16 cellular contexts compared by ENCODE assay signal in genomic region chr6:27129095-27129815, GRCh38.
DNase-seq lines count a peak whose midpoint lies in the region; ATAC-seq and TF ChIP-seq lines count a peak whose summit lies in the region.
"Had no signal": no experiment of that assay in that cellular context is flagged by ENCODE, and none has a peak within 500 bp of the region (broad histone marks: within the 10 kb centered on the region; RNA-seq: fewer than 3 reads in every experiment).

No MANE protein-coding gene starts in this region.

- peak overlapping the region; percentile 22 for H3K4me3 Mint-ChIP-seq in activated CD8-positive, alpha-beta memory T cell treated with anti-CD3 and anti-CD28 coated beads, Interleukin-2, amount 10 ng/mL, durations not matched to agents 7 days and 5 days
- peak overlapping the region in 2 of 3 experiments; percentile 16 to 43 for H3K4me3 Mint-ChIP-seq in nephron
- H3K4me3 Mint-ChIP-seq: naive thymus-derived CD8-positive, alpha-beta T cell had no signal

- TF ChIP-seq CTCF in IMR-90 (conservative IDR thresholded peaks at IDR 0.05; ENCODE audit: low read depth, low read length): no peak
- no peak for TF ChIP-seq CTCF in OCI-LY7 (conservative IDR thresholded peaks at IDR 0.05; ENCODE audit: low read length)
- TF ChIP-seq CTCF in nephron (IDR thresholded peaks at IDR 0.05; ENCODE audit: unreplicated experiment in 3 of 3): no peak

- H4K5ac ChIP-seq in IMR-90 (ENCODE audit: low read depth, low read length): no peak overlapping the region

- no peak for TF ChIP-seq RAD21 in IMR-90 (IDR thresholded peaks at IDR 0.05; ENCODE audit: low read length)

- H2AK5ac ChIP-seq in IMR-90 (ENCODE audit: low read depth, low read length): peak overlapping the region; percentile 60; the same call in 1 of the 2 replicates

- no peak overlapping the region for H3K9ac ChIP-seq in IMR-90 (ENCODE audit: low read depth, low read length)

- intact Hi-C loops in IMR-90 (cut with micrococcal nuclease) (no loop called here), OCI-LY7 (cut with micrococcal nuclease; ENCODE audit: unreplicated experiment) (loop anchor here (5.0 kb wide), 1 partner anchor 522 kb away; no protein-coding TSS in a partner anchor)

- DNase-seq in activated CD8-positive, alpha-beta memory T cell treated with anti-CD3 and anti-CD28 coated beads, Interleukin-2, amount 10 ng/mL, durations not matched to agents 7 days and 5 days: no peak
- no peak for DNase-seq in activated CD8-positive, alpha-beta memory T cell treated with anti-CD3 and anti-CD28 coated beads, Interleukin-2, amount 50 U/mL, for 48 hours
- peak; percentile 38 for DNase-seq in IMR-90
- DNase-seq in OCI-LY7 (ENCODE audit: low spot score): peak; percentile 18
- no peak for DNase-seq in caudate nucleus (lab: John Stamatoyannopoulos, UW)
- DNase-seq in MV-4-11 (lab: John Stamatoyannopoulos, UW): no peak
- DNase-seq: activated CD4-positive, alpha-beta T cell treated with anti-CD3 and anti-CD28 coated beads for 1 hour; dorsolateral prefrontal cortex; EL; Karpas-422; naive thymus-derived CD8-positive, alpha-beta T cell; NCI-H1694 treated with DMSO at 0.1 percent for 48 hours; SW 1271; trophoblast cell had no signal

- no peak overlapping the region for H3K56ac ChIP-seq in IMR-90 (ENCODE audit: extremely low read depth, insufficient read depth, low read length)

- H3K79me1 ChIP-seq in IMR-90 (ENCODE audit: low read depth in 1 of 2, low read length in 2 of 2): peaks cover 0 to 2% of the 10 kb centered on the region in 2 experiments; a peak in 1 of 4 replicates

- no peaks in the 10 kb centered on the region for H3K27me3 ChIP-seq in IMR-90 (ENCODE audit: control insufficient read depth, insufficient read depth, low read length)

- H3K18ac ChIP-seq in IMR-90 (ENCODE audit: low read depth, low read length): no peak overlapping the region

- no peaks in the 10 kb centered on the region for H3K9me3 ChIP-seq in IMR-90 (ENCODE audit: control insufficient read depth, insufficient read depth, low read length)
- peaks cover 6% of the 10 kb centered on the region; the same call in 1 of the 2 replicates for H3K9me3 ChIP-seq in OCI-LY7 (ENCODE audit: low read length)

- POLR2A ChIA-PET in IMR-90 (lab: Charles Lee; ENCODE audit: unreplicated experiment): no interaction called here
- POLR2A ChIA-PET in OCI-LY7 (lab: Charles Lee): interaction anchor here (0.7 to 10.1 kb wide), 5 partner anchors 10 to 970 kb away, joined by 3 to 235 read pairs (median 3); a partner anchor contains a TSS

- no TSS peak for BruUV-seq in IMR-90 (replicated peaks; lab: Mats Ljungman, UMichigan)
- no TSS peak for BruUV-seq in OCI-LY7 (replicated peaks; lab: Mats Ljungman, UMichigan)

- peaks cover 48% of the 10 kb centered on the region for H3K4me1 Mint-ChIP-seq in activated CD8-positive, alpha-beta memory T cell treated with anti-CD3 and anti-CD28 coated beads, Interleukin-2, amount 10 ng/mL, durations not matched to agents 7 days and 5 days
- H3K4me1 Mint-ChIP-seq in nephron: peaks cover 29% of the 10 kb centered on the region

- peak overlapping the region; percentile 49 for H2BK5ac ChIP-seq in IMR-90 (ENCODE audit: low read depth, low read length, poor library complexity, severe bottlenecking)

- H3K9me2 ChIP-seq in OCI-LY7 (ENCODE audit: insufficient read depth, low read length): no peaks in the 10 kb centered on the region

- H3K4me1 ChIP-seq in IMR-90 (ENCODE audit: control insufficient read depth, insufficient read depth, low read length): peaks cover 2% of the 10 kb centered on the region; the same call in 1 of the 2 replicates
- H3K4me1 ChIP-seq in OCI-LY7 (ENCODE audit: insufficient read depth, low read length, poor library complexity, severe bottlenecking): peaks cover 60% of the 10 kb centered on the region

- no peak for ATAC-seq in activated CD8-positive, alpha-beta memory T cell treated with anti-CD3 and anti-CD28 coated beads, Interleukin-2, amount 10 ng/mL, durations not matched to agents 7 days and 5 days
- ATAC-seq in IMR-90 (ENCODE audit: low read depth) (no peak), GM21423 (IDR thresholded peaks at IDR 0.05; ENCODE audit: unreplicated experiment) (no peak)
- ATAC-seq: naive thymus-derived CD8-positive, alpha-beta T cell had no signal

- TF ChIP-seq POLR2A in IMR-90 (IDR thresholded peaks at IDR 0.05; ENCODE audit: low read depth, low read length): no peak

- peak overlapping the region; percentile 63 for H2BK120ac ChIP-seq in IMR-90 (ENCODE audit: low read depth, low read length)

- H3K4me3 ChIP-seq in IMR-90 (ENCODE audit: insufficient read depth, low read depth, low read length) (no peak overlapping the region), OCI-LY7 (ENCODE audit: low read depth, low read length, poor library complexity, severe bottlenecking) (no peak overlapping the region)
- H3K4me3 ChIP-seq: dorsolateral prefrontal cortex had no signal

- dilution Hi-C loops in IMR-90 (cut with HindIII; ENCODE audit: low sequenced_read_pairs, unreplicated experiment): loop anchor here (25.0 kb wide), 1 partner anchor 758 kb away; a partner anchor contains a TSS

- CTCF ChIA-PET in activated CD8-positive, alpha-beta memory T cell treated with anti-CD3 and anti-CD28 coated beads, Interleukin-2, amount 10 ng/mL, durations not matched to agents 7 days and 5 days (lab: Charles Lee): interaction anchor here (1.8 to 5.8 kb wide), 4 partner anchors 16 to 669 kb away, joined by 4 to 42 read pairs (median 25); a partner anchor contains a TSS
- CTCF ChIA-PET in IMR-90 (lab: Yijun Ruan, JAX): no interaction called here
- CTCF ChIA-PET in OCI-LY7 (lab: Charles Lee; ENCODE audit: unreplicated experiment): interaction anchor here (0.7 kb wide), 1 partner anchor 1168 kb away, joined by 3 read pairs; no protein-coding TSS in a partner anchor

- H3K23ac ChIP-seq in IMR-90 (ENCODE audit: low read depth, low read length): no peak overlapping the region

- H2BK15ac ChIP-seq in IMR-90 (ENCODE audit: low read depth, low read length): peak overlapping the region; percentile 68; the same call in 1 of the 3 replicates

- H3K27ac Mint-ChIP-seq in activated CD8-positive, alpha-beta memory T cell treated with anti-CD3 and anti-CD28 coated beads, Interleukin-2, amount 10 ng/mL, durations not matched to agents 7 days and 5 days: no peak overlapping the region
- H3K27ac Mint-ChIP-seq in nephron: peak overlapping the region; percentile 20 to 50 (median 50)
- H3K27ac Mint-ChIP-seq: naive thymus-derived CD8-positive, alpha-beta T cell had no signal

- peak overlapping the region; percentile 57 for H2BK20ac ChIP-seq in IMR-90 (ENCODE audit: low read depth, low read length)

- H3K14ac ChIP-seq in IMR-90 (replicated peaks; ENCODE audit: low read depth, low read length): no peak overlapping the region

- H3K79me2 ChIP-seq in OCI-LY7 (ENCODE audit: insufficient read depth, low read depth, low read length): peaks cover 7% of the 10 kb centered on the region; the same call in 1 of the 2 replicates

- H4K91ac ChIP-seq in IMR-90 (ENCODE audit: insufficient read depth, low read depth, low read length): peak overlapping the region; percentile 29; the same call in 1 of the 2 replicates

- 0 out of 2 replicates have a peak overlapping the region, but pooled peaks have one; percentile 16 for H3K4ac ChIP-seq in IMR-90 (ENCODE audit: low read depth, low read length)

- H3K36me3 ChIP-seq in IMR-90 (ENCODE audit: control insufficient read depth, insufficient read depth, low read length) (no peaks in the 10 kb centered on the region), OCI-LY7 (ENCODE audit: insufficient read depth, low read length) (peaks cover 14% of the 10 kb centered on the region)

- H3K4me2 ChIP-seq in IMR-90 (ENCODE audit: low read depth, low read length) (no peak overlapping the region), OCI-LY7 (ENCODE audit: low read length) (peak overlapping the region; percentile 98)

- H3K27ac ChIP-seq in IMR-90 (ENCODE audit: insufficient read depth, low read length) (no peak overlapping the region), OCI-LY7 (ENCODE audit: low read depth, low read length, poor library complexity, severe bottlenecking) (peak overlapping the region; percentile 99), caudate nucleus (ENCODE audit: low read depth, low read length) (no peak overlapping the region)
- H3K27ac ChIP-seq: dorsolateral prefrontal cortex had no signal

- no peaks in the 10 kb centered on the region for H3K27me3 Mint-ChIP-seq in activated CD8-positive, alpha-beta memory T cell treated with anti-CD3 and anti-CD28 coated beads, Interleukin-2, amount 10 ng/mL, durations not matched to agents 7 days and 5 days
- no peaks in the 10 kb centered on the region for H3K27me3 Mint-ChIP-seq in nephron (ENCODE audit: low read depth)
- H3K27me3 Mint-ChIP-seq: naive thymus-derived CD8-positive, alpha-beta T cell had no signal

- WGBS in IMR-90 (ENCODE audit: extremely low coverage in 2 of 2, insufficient read length in 1 of 2), 2 experiments: 100% methylated on average over 1 of the region's 5 CpGs; no CpG with 5 or more reads in 1 of the 2 experiments

- peaks cover 5% of the 10 kb centered on the region; the same call in 1 of the 2 replicates for H4K20me1 ChIP-seq in IMR-90 (ENCODE audit: insufficient read depth, low read length)
- no peaks in the 10 kb centered on the region for H4K20me1 ChIP-seq in OCI-LY7 (ENCODE audit: insufficient read depth, low read length)

- in situ Hi-C loops in IMR-90 (cut with MboI; ENCODE audit: low sequenced_read_pairs): loop anchor here (25.0 kb wide), 2 partner anchors 842 to 942 kb away; a partner anchor contains a TSS

- H2AK9ac ChIP-seq in IMR-90 (replicated peaks; ENCODE audit: low read depth, low read length, poor library complexity): no peak overlapping the region

- H4K8ac ChIP-seq in IMR-90 (ENCODE audit: low read depth in 2 of 2, low read length in 2 of 2): peak overlapping the region; percentile 20 to 47; a peak in 3 of 4 replicates

- peaks cover 12% of the 10 kb centered on the region for H3K36me3 Mint-ChIP-seq in activated CD8-positive, alpha-beta memory T cell treated with anti-CD3 and anti-CD28 coated beads, Interleukin-2, amount 10 ng/mL, durations not matched to agents 7 days and 5 days
- peaks cover 2% of the 10 kb centered on the region for H3K36me3 Mint-ChIP-seq in nephron (ENCODE audit: low read depth)

- H2AFZ ChIP-seq in IMR-90 (replicated peaks; ENCODE audit: low read length, poor library complexity) (no peak overlapping the region), OCI-LY7 (ENCODE audit: low read length) (no peak overlapping the region; the same call in 1 of the 2 replicates)

- no peaks in the 10 kb centered on the region for H3K9me3 Mint-ChIP-seq in activated CD8-positive, alpha-beta memory T cell treated with anti-CD3 and anti-CD28 coated beads, Interleukin-2, amount 10 ng/mL, durations not matched to agents 7 days and 5 days (ENCODE audit: low read depth)
- no peaks in the 10 kb centered on the region for H3K9me3 Mint-ChIP-seq in nephron
- H3K9me3 Mint-ChIP-seq: naive thymus-derived CD8-positive, alpha-beta T cell had no signal

- H3K9me1 ChIP-seq in IMR-90 (ENCODE audit: insufficient read depth, low read length): no peaks in the 10 kb centered on the region

TF ChIP-seq in IMR-90, 13 proteins besides CTCF, POLR2A, EP300 and RAD21:
- no peak for TF ChIP-seq MXI1 (IDR thresholded peaks at IDR 0.05; ENCODE audit: borderline replicate concordance, low read depth, low read length)
- peak; percentile 61 for TF ChIP-seq MAFK (IDR thresholded peaks at IDR 0.05; ENCODE audit: low read depth, low read length)
- no peak for TF ChIP-seq RCOR1 (IDR thresholded peaks at IDR 0.05; ENCODE audit: insufficient replicate concordance, low read length)

Comparison
In these comparisons a context has a peak if more than half of its experiments do, and no peak if none do; other contexts are left out.
1. DNase-seq: peak in IMR-90 (single experiment) and OCI-LY7 (single experiment); none in activated CD8-positive, alpha-beta memory T cell treated with anti-CD3 and anti-CD28 coated beads, Interleukin-2, amount 10 ng/mL, durations not matched to agents 7 days and 5 days (single experiment), activated CD8-positive, alpha-beta memory T cell treated with anti-CD3 and anti-CD28 coated beads, Interleukin-2, amount 50 U/mL, for 48 hours (single experiment), caudate nucleus (0 of 61) and MV-4-11 (single experiment).